Comparison of ENCODE assay signal across 16 cellular contexts in genomic region chr7:47402941-47403340, GRCh38.
DNase-seq lines count a peak whose midpoint lies in the region; ATAC-seq and TF ChIP-seq lines count a peak whose summit lies in the region.
"Had no signal": no experiment of that assay in that cellular context is flagged by ENCODE, and none has a peak within 500 bp of the region (broad histone marks: within the 10 kb centered on the region; RNA-seq: fewer than 3 reads in every experiment).

No MANE protein-coding gene starts in this region.

- H3K23me2 ChIP-seq in H9 (ENCODE audit: insufficient read length, low read depth, low read length, poor library complexity, severe bottlenecking): no peaks in the 10 kb centered on the region

- H3K9me3 ChIP-seq in H9 (ENCODE audit: control insufficient read depth, low read depth, low read length) (no peaks in the 10 kb centered on the region), stomach (no peaks in the 10 kb centered on the region)
- H3K9me3 ChIP-seq: neutrophil, SJSA1, vagina had no signal

- no peak overlapping the region for H3K18ac ChIP-seq in H9 (ENCODE audit: insufficient read length, low read depth, low read length)
- no peak overlapping the region for H3K18ac ChIP-seq in mesendoderm (ENCODE audit: low read length)

- H3K4me2 ChIP-seq in H9 (ENCODE audit: insufficient read depth, insufficient read length, low read length) (no peak overlapping the region), mesendoderm (ENCODE audit: low read length) (no peak overlapping the region)

- H3K4ac ChIP-seq in H9 (ENCODE audit: low read depth, low read length): no peak overlapping the region
- H3K4ac ChIP-seq in mesendoderm (ENCODE audit: low read depth, low read length): no peak overlapping the region

- H3K4me1 Mint-ChIP-seq in H9 (peaks cover 7 to 14% of the 10 kb centered on the region in 2 experiments), brain (peaks cover 48% of the 10 kb centered on the region)

- H3K9ac ChIP-seq in H9 (ENCODE audit: extremely low read depth, insufficient read length, low read length): no peak overlapping the region
- H3K9ac ChIP-seq in mesendoderm (ENCODE audit: low read length): no peak overlapping the region

- H3K23ac ChIP-seq in H9 (ENCODE audit: insufficient read length, low read depth, low read length) (no peak overlapping the region), mesendoderm (ENCODE audit: low read length) (no peak overlapping the region)

- H2AFZ ChIP-seq in H9 (ENCODE audit: low read length): no peak overlapping the region

- H2BK20ac ChIP-seq in H9 (ENCODE audit: low read depth, low read length, poor library complexity, severe bottlenecking): no peak overlapping the region

- DNase-seq in H9 (no peak), mesendoderm (peak; percentile 21), stomach (peak; percentile 42), NCI-H446 (lab: John Stamatoyannopoulos, UW) (no peak), SK-N-DZ (ENCODE audit: low spot score) (no peak)
- DNase-seq: activated CD4-positive, alpha-beta T cell treated with anti-CD3 and anti-CD28 coated beads for 1 hour; activated naive CD4-positive, alpha-beta T cell; CD8-positive, alpha-beta T cell; EL; NCI-H146 had no signal

- H2BK5ac ChIP-seq in H9 (ENCODE audit: insufficient read length, low read length) (no peak overlapping the region), mesendoderm (ENCODE audit: low read length) (no peak overlapping the region)

- H2BK12ac ChIP-seq in H9 (ENCODE audit: insufficient read length, low read depth, low read length): no peak overlapping the region

- no peak overlapping the region for H4K91ac ChIP-seq in H9 (ENCODE audit: insufficient read length, low read depth, low read length)

- H3K27ac Mint-ChIP-seq in H9: peak overlapping the region in 2 of 3 experiments; percentile 13 to 31; a peak in 2 of 7 replicates
- H3K27ac Mint-ChIP-seq in brain: peak overlapping the region in 4 of 5 experiments; percentile 15 to 46 (median 32)

- H2BK15ac ChIP-seq in H9 (ENCODE audit: low read depth, low read length) (no peak overlapping the region), mesendoderm (replicated peaks; ENCODE audit: low read depth) (no peak overlapping the region)

- whole genome bisulfite sequencing in H9 (ENCODE audit: extremely low coverage, insufficient read length, low lambda C conversion rate): no CpG with 5 or more reads among the region's 10 CpGs
- no CpG with 5 or more reads among the region's 10 CpGs for WGBS in mesendoderm (ENCODE audit: extremely low coverage, insufficient coverage, low lambda C conversion rate)
- WGBS in stomach, 5 donors: 22 to 53% (median 33%) methylated on average over 6 to 10 of the region's 10 CpGs

- no peaks in the 10 kb centered on the region; a peak in 1 of 5 replicates for H3K9me3 Mint-ChIP-seq in H9
- H3K9me3 Mint-ChIP-seq in brain: peaks cover 0 to 13% (median 5%) of the 10 kb centered on the region in 5 experiments
- H3K9me3 Mint-ChIP-seq: CD8-positive, alpha-beta T cell had no signal

- H3K27me3 ChIP-seq in H9 (ENCODE audit: insufficient read depth, low read length) (no peaks in the 10 kb centered on the region), mesendoderm (ENCODE audit: insufficient read depth, low read length, poor library complexity) (no peaks in the 10 kb centered on the region), stomach (no peaks in the 10 kb centered on the region)
- H3K27me3 ChIP-seq: neutrophil, SJSA1, vagina had no signal

- TF ChIP-seq CTCF in H9 (conservative IDR thresholded peaks at IDR 0.05): no peak
- TF ChIP-seq CTCF in brain (conservative IDR thresholded peaks at IDR 0.05): no peak
- TF ChIP-seq CTCF in stomach (IDR thresholded peaks at IDR 0.05): no peak

- no peak for TF ChIP-seq EP300 in stomach (IDR thresholded peaks at IDR 0.05)

- no peak overlapping the region for H3K4me3 ChIP-seq in mesendoderm (ENCODE audit: low read length)
- H3K4me3 ChIP-seq in stomach: no peak overlapping the region
- H3K4me3 ChIP-seq: SJSA1, vagina had no signal

- ATAC-seq in HG03175 (IDR thresholded peaks at IDR 0.05; ENCODE audit: unreplicated experiment) (no peak), HG02840 (IDR thresholded peaks at IDR 0.05; ENCODE audit: low FRiP score, unreplicated experiment) (no peak)
- ATAC-seq: CD8-positive, alpha-beta T cell had no signal

- H2AK5ac ChIP-seq in H9 (ENCODE audit: insufficient read length, low read length): no peak overlapping the region
- H2AK5ac ChIP-seq in mesendoderm (ENCODE audit: low read length): no peak overlapping the region

- H4K8ac ChIP-seq in H9 (replicated peaks; ENCODE audit: insufficient read length, low read depth, low read length) (no peak overlapping the region), mesendoderm (ENCODE audit: low read depth, low read length) (no peak overlapping the region)

- H3K27me3 Mint-ChIP-seq in H9 (ENCODE audit: low read depth) (no peaks in the 10 kb centered on the region), brain (peaks cover 7% of the 10 kb centered on the region)

- H4K20me1 ChIP-seq in H9 (ENCODE audit: control insufficient read depth, insufficient read depth, insufficient read length): no peaks in the 10 kb centered on the region

- no peak for TF ChIP-seq POLR2A in stomach (IDR thresholded peaks at IDR 0.05)

- H3T11ph ChIP-seq in H9 (ENCODE audit: low read length): no peak overlapping the region

- H3K36me3 ChIP-seq in mesendoderm (ENCODE audit: control insufficient read depth, insufficient read depth, low read length) (no peaks in the 10 kb centered on the region), stomach (peaks cover 0 to 34% (median 7%) of the 10 kb centered on the region in 4 donors)
- H3K36me3 ChIP-seq: neutrophil, vagina had no signal

- H3K27ac ChIP-seq in H9 (ENCODE audit: insufficient read length, low read depth, low read length) (no peak overlapping the region), mesendoderm (ENCODE audit: low read depth, low read length) (no peak overlapping the region), stomach (peak overlapping the region; percentile 67 to 84 (median 79))
- H3K27ac ChIP-seq: neutrophil, SJSA1, vagina had no signal

- no peaks in the 10 kb centered on the region for H3K79me2 ChIP-seq in H9 (ENCODE audit: insufficient read depth, low read length)
- no peaks in the 10 kb centered on the region for H3K79me2 ChIP-seq in mesendoderm (ENCODE audit: control insufficient read depth, insufficient read depth, low read length)

- H4K5ac ChIP-seq in H9 (ENCODE audit: insufficient read length, low read depth, low read length) (no peak overlapping the region), mesendoderm (ENCODE audit: low read length) (no peak overlapping the region)

- H3K79me1 ChIP-seq in H9 (ENCODE audit: insufficient read depth, low read depth, low read length, poor library complexity, severe bottlenecking) (no peaks in the 10 kb centered on the region), mesendoderm (ENCODE audit: low read length) (no peaks in the 10 kb centered on the region)

- no peak overlapping the region for H3K14ac ChIP-seq in H9 (ENCODE audit: insufficient read depth, low read length)

- H3K36me3 Mint-ChIP-seq in H9 (ENCODE audit: insufficient read depth in 1 of 3, low read depth in 3 of 3) (0 out of 7 replicates have a peak, but pooled peaks cover 0 to 7% (median 2%) of the 10 kb centered on the region in 3 experiments), brain (peaks cover 32% of the 10 kb centered on the region)
- H3K36me3 Mint-ChIP-seq: CD8-positive, alpha-beta T cell had no signal

- intact Hi-C loops in stomach (cut with DNase I; ENCODE audit: low total_unique reads): no loop called here

- H3K4me3 Mint-ChIP-seq in H9 (no peak overlapping the region), brain (no peak overlapping the region)
- H3K4me3 Mint-ChIP-seq: CD8-positive, alpha-beta T cell had no signal

- H2BK120ac ChIP-seq in H9 (ENCODE audit: low read depth, low read length, poor library complexity, severe bottlenecking) (no peak overlapping the region), mesendoderm (ENCODE audit: low read depth, low read length) (no peak overlapping the region)

- no peaks in the 10 kb centered on the region for H3K4me1 ChIP-seq in H9 (ENCODE audit: insufficient read depth, low read length)
- no peaks in the 10 kb centered on the region for H3K4me1 ChIP-seq in mesendoderm (ENCODE audit: control insufficient read depth, low read depth, low read length)
- H3K4me1 ChIP-seq in stomach: peaks cover 50 to 80% (median 65%) of the 10 kb centered on the region in 4 donors

- H3K56ac ChIP-seq in H9 (ENCODE audit: insufficient read length, low read depth, low read length) (no peak overlapping the region), mesendoderm (ENCODE audit: low read length) (peak overlapping the region; percentile 42)

Comparison
In these comparisons a context has a peak if more than half of its experiments do, and no peak if none do; other contexts are left out.
1. DNase-seq: peak in mesendoderm (single experiment) and stomach (single experiment); none in H9 (single experiment), NCI-H446 (0 of 2) and SK-N-DZ (single experiment).
2. H3K27ac ChIP-seq: peak in stomach (5 of 5); none in H9 (single experiment) and mesendoderm (single experiment).